Comparison of ENCODE assay signal across 10 cellular contexts in the genomic region with DNA sequence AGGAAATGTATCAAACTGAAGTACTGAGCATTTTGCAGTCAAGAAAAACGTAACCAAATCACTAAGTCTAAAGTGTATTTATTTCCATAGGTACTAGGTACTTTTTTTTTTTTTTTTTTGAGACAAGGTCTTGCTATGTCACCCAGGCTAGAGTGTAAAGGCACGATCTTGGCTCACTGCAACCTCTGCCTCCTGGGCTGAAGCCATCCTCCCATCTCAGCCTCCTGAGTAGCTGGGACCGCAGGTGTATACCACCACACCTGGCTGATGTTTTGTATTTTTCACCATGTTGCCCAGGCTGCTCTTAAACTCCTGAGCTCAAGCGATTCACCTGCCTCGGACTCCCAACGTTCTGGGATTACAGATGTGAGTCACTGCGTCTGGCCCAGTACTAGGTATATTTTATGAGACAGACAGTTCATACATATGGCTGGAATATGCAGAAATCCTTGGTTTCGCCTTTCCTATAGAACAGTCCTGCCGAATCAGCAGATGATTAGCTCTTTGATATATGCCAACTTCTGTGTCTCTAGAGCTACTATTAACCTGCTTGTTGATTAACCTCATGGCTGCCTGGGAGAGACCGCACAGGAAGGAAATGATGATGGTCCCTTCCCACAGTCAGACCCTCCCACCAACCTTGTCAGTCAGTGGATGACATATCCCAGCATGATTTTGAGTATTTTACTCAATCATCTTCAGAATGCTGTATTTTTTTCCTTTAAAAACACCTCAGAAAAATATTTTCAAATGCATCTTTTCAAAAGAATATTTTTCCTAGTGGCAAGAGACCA. TPM values are rescaled to one million over a fixed set of nuclear protein-coding genes. Genes with fewer than 3 reads are reported as not detected.
A peak's percentile ranks its signal among the peaks of the same experiment; 100 is the strongest.
DNase-seq lines count a peak whose midpoint lies in the region; ATAC-seq lines count a peak whose summit lies in the region.
"Had no signal": no experiment of that assay in that cellular context is flagged by ENCODE, and none has a peak within 500 bp of the region (broad histone marks: within the 10 kb centered on the region; RNA-seq: fewer than 3 reads in every experiment).

No MANE protein-coding gene starts in this region.

- peaks cover 45 to 48% of the 10 kb centered on the region in 2 donors for H3K4me1 Mint-ChIP-seq in natural killer cell treated with Interleukin-12 subunit alpha and Interleukin-12 subunit beta and Interleukin-15 and Interleukin-18, amount 100 ng/mL, for 72 hours (ENCODE audit: low read depth in 2 of 2)
- H3K4me1 Mint-ChIP-seq in stimulated activated naive CD8-positive, alpha-beta T cell treated with anti-CD3 and anti-CD28 coated beads, Interleukin-15, amount 100 ng/mL, for 72 hours = peaks cover 66% of the 10 kb centered on the region

- H3K36me3 Mint-ChIP-seq in natural killer cell treated with Interleukin-12 subunit alpha and Interleukin-12 subunit beta and Interleukin-15 and Interleukin-18, amount 100 ng/mL, for 72 hours = peaks cover 15% of the 10 kb centered on the region

- DNase-seq in activated gamma-delta T cell treated with Interleukin-2 at 50 U/mL for 16 hours = peak; percentile 55
- no peak for DNase-seq in activated gamma-delta T cell (lab: John Stamatoyannopoulos, UW)
- peak; percentile 58 to 67 for DNase-seq in activated T-cell treated with anti-CD3 and anti-CD28 coated beads, Interleukin-2, amount 50 U/mL, for 48 hours
- no peak for DNase-seq in natural killer cell treated with Interleukin-12 subunit alpha and Interleukin-12 subunit beta and Interleukin-15 and Interleukin-18, amount 100 ng/mL, for 72 hours (ENCODE audit: low spot score)
- DNase-seq in stimulated activated naive CD8-positive, alpha-beta T cell treated with anti-CD3 and anti-CD28 coated beads, Interleukin-15, amount 100 ng/mL, for 72 hours = peak; percentile 19 to 66
- no peak for DNase-seq in NCI-H748 treated with DMSO at 0.1 percent for 48 hours (lab: John Stamatoyannopoulos, UW)
- DNase-seq in midbrain (lab: John Stamatoyannopoulos, UW) = no peak
- DNase-seq: right cardiac atrium had no signal

- H3K9me3 Mint-ChIP-seq in natural killer cell treated with Interleukin-12 subunit alpha and Interleukin-12 subunit beta and Interleukin-15 and Interleukin-18, amount 100 ng/mL, for 72 hours = peaks cover 3% of the 10 kb centered on the region
- peaks cover 4 to 8% of the 10 kb centered on the region in 2 donors for H3K9me3 Mint-ChIP-seq in stimulated activated naive CD8-positive, alpha-beta T cell treated with anti-CD3 and anti-CD28 coated beads, Interleukin-15, amount 100 ng/mL, for 72 hours

- peak overlapping the region; percentile 41 for H3K4me3 Mint-ChIP-seq in natural killer cell treated with Interleukin-12 subunit alpha and Interleukin-12 subunit beta and Interleukin-15 and Interleukin-18, amount 100 ng/mL, for 72 hours
- H3K4me3 Mint-ChIP-seq in stimulated activated naive CD8-positive, alpha-beta T cell treated with anti-CD3 and anti-CD28 coated beads, Interleukin-15, amount 100 ng/mL, for 72 hours = peak overlapping the region; percentile 52 to 70

- peak; percentile 78 to 82 for ATAC-seq in natural killer cell treated with Interleukin-12 subunit alpha and Interleukin-12 subunit beta and Interleukin-15 and Interleukin-18, amount 100 ng/mL, for 72 hours
- ATAC-seq in stimulated activated naive CD8-positive, alpha-beta T cell treated with anti-CD3 and anti-CD28 coated beads, Interleukin-15, amount 100 ng/mL, for 72 hours = peak; percentile 98
- ATAC-seq in GM18498 (IDR thresholded peaks at IDR 0.05; ENCODE audit: unreplicated experiment) = no peak
- ATAC-seq: K562 had no signal

- H3K27me3 Mint-ChIP-seq in natural killer cell treated with Interleukin-12 subunit alpha and Interleukin-12 subunit beta and Interleukin-15 and Interleukin-18, amount 100 ng/mL, for 72 hours = no peaks in the 10 kb centered on the region
- H3K27me3 Mint-ChIP-seq in stimulated activated naive CD8-positive, alpha-beta T cell treated with anti-CD3 and anti-CD28 coated beads, Interleukin-15, amount 100 ng/mL, for 72 hours = no peaks in the 10 kb centered on the region

- no peak overlapping the region for H3K27ac Mint-ChIP-seq in natural killer cell treated with Interleukin-12 subunit alpha and Interleukin-12 subunit beta and Interleukin-15 and Interleukin-18, amount 100 ng/mL, for 72 hours
- H3K27ac Mint-ChIP-seq in stimulated activated naive CD8-positive, alpha-beta T cell treated with anti-CD3 and anti-CD28 coated beads, Interleukin-15, amount 100 ng/mL, for 72 hours = peak overlapping the region; percentile 51 to 75

RNA-seq across cellular contexts. Expression of gene TMOD3, which starts 32.3 kb away (rescaled TPM):
- total RNA-seq in natural killer cell treated with Interleukin-12 subunit alpha and Interleukin-12 subunit beta and Interleukin-15 and Interleukin-18, amount 100 ng/mL, for 72 hours = 10 to 100 TPM; 55.4 to 63.5 TPM

Comparison
In these comparisons a context has a peak if more than half of its experiments do, and no peak if none do; other contexts are left out.
1. DNase-seq: peak in activated gamma-delta T cell treated with Interleukin-2 at 50 U/mL for 16 hours (single experiment), activated T-cell treated with anti-CD3 and anti-CD28 coated beads, Interleukin-2, amount 50 U/mL, for 48 hours (2 of 2) and stimulated activated naive CD8-positive, alpha-beta T cell treated with anti-CD3 and anti-CD28 coated beads, Interleukin-15, amount 100 ng/mL, for 72 hours (2 of 2); none in activated gamma-delta T cell (single experiment), natural killer cell treated with Interleukin-12 subunit alpha and Interleukin-12 subunit beta and Interleukin-15 and Interleukin-18, amount 100 ng/mL, for 72 hours (single experiment), NCI-H748 treated with DMSO at 0.1 percent for 48 hours (single experiment) and midbrain (single experiment).
2. H3K27ac Mint-ChIP-seq: peak in stimulated activated naive CD8-positive, alpha-beta T cell treated with anti-CD3 and anti-CD28 coated beads, Interleukin-15, amount 100 ng/mL, for 72 hours (2 of 2); none in natural killer cell treated with Interleukin-12 subunit alpha and Interleukin-12 subunit beta and Interleukin-15 and Interleukin-18, amount 100 ng/mL, for 72 hours (0 of 2).